ENCODE assay signal across 9 cellular contexts in genomic region chr4:1043658-1044468, GRCh38. TPM values are rescaled to one million over a fixed set of nuclear protein-coding genes. Genes with fewer than 3 reads are reported as not detected.
DNase-seq lines count a peak whose midpoint lies in the region; ATAC-seq and TF ChIP-seq lines count a peak whose summit lies in the region.
"Had no signal": no experiment of that assay in that cellular context is flagged by ENCODE, and none has a peak within 500 bp of the region (broad histone marks: within the 10 kb centered on the region; RNA-seq: fewer than 3 reads in every experiment).

No MANE protein-coding gene starts in this region.

- no peak for TF ChIP-seq POLR2A in right lobe of liver (IDR thresholded peaks at IDR 0.05)

- 11% methylated on average over 7 of the region's 35 CpGs for WGBS in right lobe of liver (ENCODE audit: insufficient coverage, low coverage, low lambda C conversion rate, missing lambda C conversion rate)

- DNase-seq in EL (peak; percentile 99), NOMO-1 treated with dmso at 0.1 percent for 144 hours (lab: John Stamatoyannopoulos, UW; ENCODE audit: unreplicated experiment) (peak; percentile 65), choroid plexus epithelial cell (ENCODE audit: low read depth) (peak; percentile 99), right lobe of liver (peak; percentile 30 to 87 (median 52)), NCI-H526 treated with DMSO at 0.1 percent for 48 hours (lab: John Stamatoyannopoulos, UW) (no peak)
- peak; percentile 7 for DNase-seq in stimulated activated CD8-positive, alpha-beta memory T cell treated with anti-CD3 and anti-CD28 coated beads, Interleukin-7, amount 100 ng/mL, for 24 hours (ENCODE audit: low read depth)

- no peak overlapping the region for H3K27ac ChIP-seq in right lobe of liver

- no peak for TF ChIP-seq CTCF in choroid plexus epithelial cell (conservative IDR thresholded peaks at IDR 0.05; ENCODE audit: low read depth, low read length)
- TF ChIP-seq CTCF in right lobe of liver (IDR thresholded peaks at IDR 0.05), result no peak

- ATAC-seq in right lobe of liver (peak in 3 of 4 donors; percentile 6 to 79 (median 9)), HG02973 (IDR thresholded peaks at IDR 0.05; ENCODE audit: unreplicated experiment) (no peak), GM18498 (IDR thresholded peaks at IDR 0.05; ENCODE audit: unreplicated experiment) (no peak)
- ATAC-seq: naive thymus-derived CD8-positive, alpha-beta T cell had no signal

- H3K4me3 ChIP-seq in choroid plexus epithelial cell (ENCODE audit: low read depth, low read length) (no peak overlapping the region), right lobe of liver (no peak overlapping the region)

- intact Hi-C loops in right lobe of liver (cut with DNase I), result no loop called here

- H3K36me3 ChIP-seq in right lobe of liver, result no peaks in the 10 kb centered on the region

- peaks cover 0 to 12% (median 4%) of the 10 kb centered on the region in 4 donors for H3K4me1 ChIP-seq in right lobe of liver

- no peaks in the 10 kb centered on the region for H3K27me3 ChIP-seq in right lobe of liver

- H3K9me3 ChIP-seq in right lobe of liver, result no peaks in the 10 kb centered on the region

RNA-seq across cellular contexts. Expression of gene FGFRL1, which starts 32.4 kb away (rescaled TPM):
- 10 to 100 TPM; 27.9 to 60.1 (median 45.7) TPM for total RNA-seq in right lobe of liver

RNA-seq across cellular contexts. Expression of gene SLC26A1, which starts 50.7 kb away (rescaled TPM):
- total RNA-seq in right lobe of liver, result 10 to 100 TPM in 5 of 6 experiments, 1 to 10 TPM in 1; 9.6 to 30.9 (median 23.0) TPM

RNA-seq across cellular contexts. Expression of gene IDUA, which starts 57.0 kb away (rescaled TPM):
- total RNA-seq in right lobe of liver, result 10 to 100 TPM in 3 of 6 experiments, 1 to 10 TPM in 3; 4.7 to 15.1 (median 11.0) TPM

Comparison
In these comparisons a context has a peak if more than half of its experiments do, and no peak if none do; other contexts are left out.
1. ATAC-seq: peak in right lobe of liver (3 of 4); none in HG02973 (single experiment) and GM18498 (single experiment).